ENCODE assay signal across 15 cellular contexts in the genomic region with DNA sequence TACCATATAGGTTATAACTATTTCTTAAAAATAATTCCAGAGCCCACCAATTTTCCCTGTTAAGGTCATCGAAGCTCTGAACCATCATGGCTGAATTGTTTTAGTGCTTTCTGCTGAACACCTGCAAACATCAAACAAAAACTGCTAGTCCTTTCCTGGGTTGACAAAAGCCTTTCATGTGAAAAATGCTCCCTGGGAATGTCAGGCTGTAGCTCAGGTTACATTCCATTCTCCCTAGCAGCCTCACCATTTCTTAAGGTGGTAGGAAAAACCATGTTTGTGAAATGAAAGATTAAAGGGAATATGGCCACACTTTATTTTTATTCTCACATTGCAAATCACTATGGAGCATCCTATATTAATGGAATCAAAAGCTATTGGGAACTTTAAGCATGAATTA. TPM values are rescaled to one million over a fixed set of nuclear protein-coding genes. Genes with fewer than 3 reads are reported as not detected.
DNase-seq lines count a peak whose midpoint lies in the region; TF ChIP-seq lines count a peak whose summit lies in the region.
"Had no signal": no experiment of that assay in that cellular context is flagged by ENCODE, and none has a peak within 500 bp of the region (broad histone marks: within the 10 kb centered on the region; RNA-seq: fewer than 3 reads in every experiment).

No MANE protein-coding gene starts in this region.

- no peak for TF ChIP-seq CTCF in H9 (conservative IDR thresholded peaks at IDR 0.05)
- no peak for TF ChIP-seq CTCF in WERI-Rb-1 (IDR thresholded peaks at IDR 0.05; ENCODE audit: low read depth, low read length)

- H3K14ac ChIP-seq in H9 (ENCODE audit: insufficient read depth, low read length) = no peak overlapping the region
- H3K14ac ChIP-seq in neuronal stem cell (ENCODE audit: low read length) = no peak overlapping the region

- H4K91ac ChIP-seq in H9 (ENCODE audit: insufficient read length, low read depth, low read length) (no peak overlapping the region), neuronal stem cell (ENCODE audit: low read depth, low read length, poor library complexity) (no peak overlapping the region)

- H3K27me3 Mint-ChIP-seq in H9 (ENCODE audit: low read depth) = no peaks in the 10 kb centered on the region

- H3K18ac ChIP-seq in H9 (ENCODE audit: insufficient read length, low read depth, low read length) (no peak overlapping the region), neuronal stem cell (ENCODE audit: low read length) (no peak overlapping the region)

- H3K4me3 ChIP-seq in ectodermal cell (ENCODE audit: insufficient read depth, low read depth, low read length) = no peak overlapping the region
- no peak overlapping the region for H3K4me3 ChIP-seq in neuronal stem cell (ENCODE audit: low read length in 2 of 2)
- no peak overlapping the region for H3K4me3 ChIP-seq in WERI-Rb-1 (ENCODE audit: low read depth, low read length)
- H3K4me3 ChIP-seq: ascending aorta had no signal

- peaks cover 89 to 91% of the 10 kb centered on the region in 2 experiments for H3K4me1 Mint-ChIP-seq in H9

- no peak overlapping the region for H4K5ac ChIP-seq in H9 (ENCODE audit: insufficient read length, low read depth, low read length)

- no peak overlapping the region for H2BK20ac ChIP-seq in H9 (ENCODE audit: low read depth, low read length, poor library complexity, severe bottlenecking)

- H3K4me2 ChIP-seq in H9 (ENCODE audit: insufficient read depth, insufficient read length, low read length) = no peak overlapping the region
- H3K4me2 ChIP-seq in neuronal stem cell (ENCODE audit: insufficient read depth, low read length, poor library complexity, severe bottlenecking) = no peak overlapping the region

- H3K9ac ChIP-seq in H9 (ENCODE audit: extremely low read depth, insufficient read length, low read length) = no peak overlapping the region
- H3K9ac ChIP-seq in neuronal stem cell (ENCODE audit: low read depth, low read length, poor library complexity) = no peak overlapping the region

- no peak overlapping the region for H3T11ph ChIP-seq in H9 (ENCODE audit: low read length)

- H3K79me1 ChIP-seq in H9 (ENCODE audit: insufficient read depth, low read depth, low read length, poor library complexity, severe bottlenecking) (peaks cover 4% of the 10 kb centered on the region), neuronal stem cell (ENCODE audit: low read depth, low read length) (no peaks in the 10 kb centered on the region)

- H3K9me3 ChIP-seq in H9 (ENCODE audit: control insufficient read depth, low read depth, low read length) = no peaks in the 10 kb centered on the region
- H3K9me3 ChIP-seq in ectodermal cell (ENCODE audit: control insufficient read depth, low read length) = no peaks in the 10 kb centered on the region
- H3K9me3 ChIP-seq in neuronal stem cell (replicated peaks in 1 of 2; ENCODE audit: control insufficient read depth in 2 of 2, insufficient read depth in 1 of 2, low read depth in 1 of 2, low read length in 2 of 2) = no peaks in the 10 kb centered on the region
- no peaks in the 10 kb centered on the region for H3K9me3 ChIP-seq in WERI-Rb-1 (ENCODE audit: severe bottlenecking)
- H3K9me3 ChIP-seq: ascending aorta had no signal

- peaks cover 15% of the 10 kb centered on the region; the same call in 1 of the 2 replicates for H3K79me2 ChIP-seq in H9 (ENCODE audit: insufficient read depth, low read length)

- H3K27ac ChIP-seq in H9 (ENCODE audit: insufficient read length, low read depth, low read length) (no peak overlapping the region), ectodermal cell (ENCODE audit: insufficient read depth, low read depth, low read length, poor library complexity, severe bottlenecking) (peak overlapping the region; percentile 36), neuronal stem cell (replicated peaks; ENCODE audit: low read length) (no peak overlapping the region), WERI-Rb-1 (no peak overlapping the region)
- H3K27ac ChIP-seq: ascending aorta had no signal

- H3K23ac ChIP-seq in H9 (ENCODE audit: insufficient read length, low read depth, low read length) = no peak overlapping the region
- H3K23ac ChIP-seq in neuronal stem cell (ENCODE audit: low read depth, low read length, poor library complexity) = no peak overlapping the region

- peak overlapping the region in 2 of 3 experiments; percentile 93 to 95; a peak in 4 of 7 replicates for H3K27ac Mint-ChIP-seq in H9
- H3K27ac Mint-ChIP-seq: natural killer cell had no signal

- no peak overlapping the region for H3K56ac ChIP-seq in H9 (ENCODE audit: insufficient read length, low read depth, low read length)

- peak overlapping the region in 1 of 2 experiments; percentile 59; a peak in 4 of 5 replicates for H3K4me3 Mint-ChIP-seq in H9
- H3K4me3 Mint-ChIP-seq: natural killer cell had no signal

- H3K4ac ChIP-seq in H9 (ENCODE audit: low read depth, low read length) (no peak overlapping the region), neuronal stem cell (ENCODE audit: low read length) (no peak overlapping the region)

- H4K20me1 ChIP-seq in H9 (ENCODE audit: control insufficient read depth, insufficient read depth, insufficient read length) = no peaks in the 10 kb centered on the region

- DNase-seq in H9 (peak; percentile 68), NCI-H2171 (lab: John Stamatoyannopoulos, UW) (peak; percentile 17), neuronal stem cell (ENCODE audit: low spot score) (peak; percentile 52), C1 segment of cervical spinal cord (lab: John Stamatoyannopoulos, UW) (no peak), WERI-Rb-1 (no peak), COLO668 (lab: John Stamatoyannopoulos, UW; ENCODE audit: unreplicated experiment) (no peak), GOT3 (lab: John Stamatoyannopoulos, UW) (no peak)
- DNase-seq: activated CD4-positive, alpha-beta T cell treated with anti-CD3 and anti-CD28 coated beads, Interleukin-2, amount 50 U/mL, for 1 hour; effector memory CD4-positive, alpha-beta T cell; left cardiac atrium; natural killer cell; NCI-H446; small intestine had no signal

- H3K4me1 ChIP-seq in H9 (ENCODE audit: insufficient read depth, low read length) (peaks cover 12% of the 10 kb centered on the region; the same call in 1 of the 2 replicates), ectodermal cell (ENCODE audit: control insufficient read depth, insufficient read depth, low read length) (peaks cover 18% of the 10 kb centered on the region), neuronal stem cell (ENCODE audit: control insufficient read depth in 2 of 2, insufficient read depth in 1 of 2, low read depth in 1 of 2, low read length in 2 of 2) (peaks cover 6 to 31% of the 10 kb centered on the region in 2 donors)

- H2AFZ ChIP-seq in H9 (ENCODE audit: low read length) (no peak overlapping the region), neuronal stem cell (ENCODE audit: low read length) (no peak overlapping the region)

- H2BK12ac ChIP-seq in H9 (ENCODE audit: insufficient read length, low read depth, low read length) = no peak overlapping the region
- no peak overlapping the region for H2BK12ac ChIP-seq in neuronal stem cell (ENCODE audit: low read length)

- no peak overlapping the region for H4K8ac ChIP-seq in H9 (replicated peaks; ENCODE audit: insufficient read length, low read depth, low read length)
- H4K8ac ChIP-seq in neuronal stem cell (ENCODE audit: low read depth, low read length) = no peak overlapping the region

- no CpG with 5 or more reads among the region's 1 CpG for WGBS in H9 (ENCODE audit: extremely low coverage, insufficient read length, low lambda C conversion rate)
- 4 to 6% methylated on average over 1 of the region's 1 CpG for WGBS in ectodermal cell, 2 experiments
- WGBS in neuronal stem cell (ENCODE audit: extremely low coverage in 2 of 2, insufficient read length in 2 of 2, insufficient replicate concordance in 1 of 2), 2 donors = no CpG with 5 or more reads among the region's 1 CpG

- H2BK5ac ChIP-seq in H9 (ENCODE audit: insufficient read length, low read length) = no peak overlapping the region
- H2BK5ac ChIP-seq in neuronal stem cell (ENCODE audit: low read length) = no peak overlapping the region

- H2AK5ac ChIP-seq in H9 (ENCODE audit: insufficient read length, low read length) = no peak overlapping the region
- H2AK5ac ChIP-seq in neuronal stem cell (ENCODE audit: low read depth, low read length) = no peak overlapping the region

- H3K9me3 Mint-ChIP-seq in H9 = no peaks in the 10 kb centered on the region
- H3K9me3 Mint-ChIP-seq: natural killer cell had no signal

- no peak overlapping the region for H2BK120ac ChIP-seq in H9 (ENCODE audit: low read depth, low read length, poor library complexity, severe bottlenecking)
- H2BK120ac ChIP-seq in neuronal stem cell (ENCODE audit: low read depth, low read length) = no peak overlapping the region

- H3K36me3 ChIP-seq in ectodermal cell (ENCODE audit: control insufficient read depth, insufficient read depth, low read length) = no peaks in the 10 kb centered on the region
- H3K36me3 ChIP-seq in neuronal stem cell (replicated peaks in 1 of 2; ENCODE audit: control insufficient read depth in 2 of 2, insufficient read depth in 2 of 2, low read length in 2 of 2) = peaks cover 0 to 86% of the 10 kb centered on the region in 2 donors
- H3K36me3 ChIP-seq in WERI-Rb-1 = no peaks in the 10 kb centered on the region; the same call in 1 of the 2 replicates
- H3K36me3 ChIP-seq: ascending aorta had no signal

- H2BK15ac ChIP-seq in H9 (ENCODE audit: low read depth, low read length) (no peak overlapping the region), neuronal stem cell (ENCODE audit: low read length) (no peak overlapping the region)

- peaks cover 9 to 37% (median 23%) of the 10 kb centered on the region in 3 experiments; a peak in 6 of 7 replicates for H3K36me3 Mint-ChIP-seq in H9 (ENCODE audit: insufficient read depth in 1 of 3, low read depth in 3 of 3)
- H3K36me3 Mint-ChIP-seq: natural killer cell had no signal

- no peaks in the 10 kb centered on the region for H3K23me2 ChIP-seq in H9 (ENCODE audit: insufficient read length, low read depth, low read length, poor library complexity, severe bottlenecking)

- H3K27me3 ChIP-seq in H9 (ENCODE audit: insufficient read depth, low read length) (no peaks in the 10 kb centered on the region), ectodermal cell (ENCODE audit: control insufficient read depth, insufficient read depth, low read length, poor library complexity, severe bottlenecking) (no peaks in the 10 kb centered on the region), neuronal stem cell (ENCODE audit: control insufficient read depth in 3 of 3, insufficient read depth in 3 of 3, low read depth in 1 of 3, low read length in 3 of 3) (no peaks in the 10 kb centered on the region), WERI-Rb-1 (ENCODE audit: insufficient read depth, low read depth, severe bottlenecking) (no peaks in the 10 kb centered on the region)
- H3K27me3 ChIP-seq: ascending aorta had no signal

RNA-seq across cellular contexts. Expression of gene TCF4, which starts 5.7 kb away (rescaled TPM):
- total RNA-seq in H9 (2021) = 85.8 and 99.4 TPM in 2 replicates
- polyA plus RNA-seq in ectodermal cell (2013, experiment 1 of 4) = 107 TPM
- 114 TPM for polyA plus RNA-seq in ectodermal cell (2013, experiment 2 of 4)
- 72.8 TPM for polyA plus RNA-seq in ectodermal cell (2013, experiment 3 of 4)
- polyA plus RNA-seq in ectodermal cell (2013, experiment 4 of 4) = 76.4 TPM
- 80.5 TPM for polyA plus RNA-seq in neuronal stem cell (2013, experiment 1 of 2)
- 84.7 TPM for polyA plus RNA-seq in neuronal stem cell (2013, experiment 2 of 2)

Comparison
In these comparisons a context has a peak if more than half of its experiments do, and no peak if none do; other contexts are left out.
1. DNase-seq: peak in H9 (single experiment), NCI-H2171 (single experiment) and neuronal stem cell (single experiment); none in C1 segment of cervical spinal cord (0 of 14), WERI-Rb-1 (single experiment), COLO668 (single experiment) and GOT3 (single experiment).